ENCODE assay signal across 17 cellular contexts in genomic region chr1:184020855-184021254, GRCh38.
"Had no signal": no experiment of that assay in that cellular context is flagged by ENCODE, and none has a peak within 500 bp of the region (broad histone marks: within the 10 kb centered on the region; RNA-seq: fewer than 3 reads in every experiment).

No MANE protein-coding gene starts in this region.

- ATAC-seq: natural killer cell; stimulated activated naive CD8-positive, alpha-beta T cell treated with anti-CD3 and anti-CD28 coated beads, Interleukin-15, amount 100 ng/mL, for 72 hours; upper lobe of right lung had no signal

- H3K27ac ChIP-seq: colonic mucosa, testis, upper lobe of right lung, WERI-Rb-1 had no signal

- H3K4me3 ChIP-seq: cardiac muscle cell, colonic mucosa, testis, upper lobe of right lung had no signal

- H3K9me3 Mint-ChIP-seq: activated T-helper 1 cell treated with anti-CD3 and anti-CD28 coated beads, Interleukin-12 subunit alpha, Interleukin-12 subunit beta, Interleukin-2, Interleukin-4 antibody, amounts not matched to agents 30 ng/mL and 10 ng/mL and 1 ng/mL, durations not matched to agents 14 hours and 24 hours and 36 hours; natural killer cell; stimulated activated naive CD8-positive, alpha-beta T cell treated with anti-CD3 and anti-CD28 coated beads, Interleukin-15, amount 100 ng/mL, for 72 hours had no signal

- H3K9me3 ChIP-seq: colonic mucosa, testis, upper lobe of right lung had no signal

- H3K36me3 ChIP-seq: cardiac muscle cell, colonic mucosa, upper lobe of right lung, WERI-Rb-1 had no signal

- H3K4me1 Mint-ChIP-seq: natural killer cell; stimulated activated naive CD8-positive, alpha-beta T cell treated with anti-CD3 and anti-CD28 coated beads, Interleukin-15, amount 100 ng/mL, for 72 hours had no signal

- H3K4me1 ChIP-seq: colonic mucosa had no signal

- H3K27me3 ChIP-seq: cardiac muscle cell, colonic mucosa, testis, upper lobe of right lung had no signal

- DNase-seq: activated CD4-positive, alpha-beta T cell treated with anti-CD3 and anti-CD28 coated beads, Interleukin-2, amount 50 U/mL, for 48 hours; activated gamma-delta T cell treated with Interleukin-2 at 50 U/mL for 16 hours; colonic mucosa; erythroblast; head of caudate nucleus; natural killer cell; small intestine; stimulated activated CD4-positive, alpha-beta T cell treated with anti-CD3 and anti-CD28 coated beads, Interleukin-4, amount 100 ng/mL, for 1 hour; stimulated activated naive CD8-positive, alpha-beta T cell treated with anti-CD3 and anti-CD28 coated beads, Interleukin-15, amount 100 ng/mL, for 72 hours; SW 1271; T-helper 2 cell; testis; upper lobe of right lung; WERI-Rb-1 had no signal

- H3K27ac Mint-ChIP-seq: activated naive CD8-positive, alpha-beta T cell; activated T-helper 1 cell treated with anti-CD3 and anti-CD28 coated beads, Interleukin-12 subunit alpha, Interleukin-12 subunit beta, Interleukin-2, Interleukin-4 antibody, amounts not matched to agents 30 ng/mL and 10 ng/mL and 1 ng/mL, durations not matched to agents 14 hours and 24 hours and 36 hours; natural killer cell; stimulated activated naive CD8-positive, alpha-beta T cell treated with anti-CD3 and anti-CD28 coated beads, Interleukin-15, amount 100 ng/mL, for 72 hours had no signal

- H3K36me3 Mint-ChIP-seq: activated naive CD8-positive, alpha-beta T cell; natural killer cell had no signal

- H3K4me3 Mint-ChIP-seq: activated naive CD8-positive, alpha-beta T cell; activated T-helper 1 cell treated with anti-CD3 and anti-CD28 coated beads, Interleukin-12 subunit alpha, Interleukin-12 subunit beta, Interleukin-2, Interleukin-4 antibody, amounts not matched to agents 30 ng/mL and 10 ng/mL and 1 ng/mL, durations not matched to agents 14 hours and 24 hours and 36 hours; natural killer cell; stimulated activated naive CD8-positive, alpha-beta T cell treated with anti-CD3 and anti-CD28 coated beads, Interleukin-15, amount 100 ng/mL, for 72 hours had no signal
